In the genomic region with DNA sequence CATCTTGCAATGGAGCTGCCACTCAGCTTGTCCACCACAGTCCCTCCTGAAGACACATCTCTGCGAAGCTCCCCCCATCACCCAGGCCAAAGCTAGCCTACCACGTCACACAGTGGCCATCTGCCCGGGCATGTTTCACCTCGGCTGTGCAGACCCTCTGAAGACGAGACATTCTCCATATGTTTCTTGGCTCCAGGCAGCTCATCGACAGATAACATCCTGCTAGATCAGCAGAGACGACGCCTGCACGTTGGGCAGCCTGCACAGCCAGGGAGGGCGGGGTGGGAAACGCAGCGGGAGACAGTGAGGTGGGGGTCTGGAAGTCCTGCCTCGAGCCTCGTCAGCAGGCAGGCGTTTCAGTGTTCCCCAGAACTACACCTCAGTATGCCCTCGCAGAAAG, we compare ENCODE assay signal across 1 cellular context.
TF ChIP-seq lines count a peak whose summit lies in the region.

No MANE protein-coding gene starts in this region.

TF ChIP-seq in SK-N-SH, 30 proteins besides CTCF, POLR2A, EP300 and RAD21 (continued from another document):
- TF ChIP-seq, protein P1, sequence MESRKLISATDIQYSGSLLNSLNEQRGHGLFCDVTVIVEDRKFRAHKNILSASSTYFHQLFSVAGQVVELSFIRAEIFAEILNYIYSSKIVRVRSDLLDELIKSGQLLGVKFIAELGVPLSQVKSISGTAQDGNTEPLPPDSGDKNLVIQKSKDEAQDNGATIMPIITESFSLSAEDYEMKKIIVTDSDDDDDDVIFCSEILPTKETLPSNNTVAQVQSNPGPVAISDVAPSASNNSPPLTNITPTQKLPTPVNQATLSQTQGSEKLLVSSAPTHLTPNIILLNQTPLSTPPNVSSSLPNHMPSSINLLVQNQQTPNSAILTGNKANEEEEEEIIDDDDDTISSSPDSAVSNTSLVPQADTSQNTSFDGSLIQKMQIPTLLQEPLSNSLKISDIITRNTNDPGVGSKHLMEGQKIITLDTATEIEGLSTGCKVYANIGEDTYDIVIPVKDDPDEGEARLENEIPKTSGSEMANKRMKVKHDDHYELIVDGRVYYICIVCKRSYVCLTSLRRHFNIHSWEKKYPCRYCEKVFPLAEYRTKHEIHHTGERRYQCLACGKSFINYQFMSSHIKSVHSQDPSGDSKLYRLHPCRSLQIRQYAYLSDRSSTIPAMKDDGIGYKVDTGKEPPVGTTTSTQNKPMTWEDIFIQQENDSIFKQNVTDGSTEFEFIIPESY (IDR thresholded peaks at IDR 0.05; ENCODE audit: borderline replicate concordance, low read depth) = no peak
- TF ChIP-seq FOXJ3 (CRISPR knock-in tag; IDR thresholded peaks at IDR 0.05) = peak; percentile 47; the same call in 1 of the 2 replicates
- TF ChIP-seq ELF1 (IDR thresholded peaks at IDR 0.05) = no peak
